Comparison of ENCODE assay signal across 10 cellular contexts in the genomic region with DNA sequence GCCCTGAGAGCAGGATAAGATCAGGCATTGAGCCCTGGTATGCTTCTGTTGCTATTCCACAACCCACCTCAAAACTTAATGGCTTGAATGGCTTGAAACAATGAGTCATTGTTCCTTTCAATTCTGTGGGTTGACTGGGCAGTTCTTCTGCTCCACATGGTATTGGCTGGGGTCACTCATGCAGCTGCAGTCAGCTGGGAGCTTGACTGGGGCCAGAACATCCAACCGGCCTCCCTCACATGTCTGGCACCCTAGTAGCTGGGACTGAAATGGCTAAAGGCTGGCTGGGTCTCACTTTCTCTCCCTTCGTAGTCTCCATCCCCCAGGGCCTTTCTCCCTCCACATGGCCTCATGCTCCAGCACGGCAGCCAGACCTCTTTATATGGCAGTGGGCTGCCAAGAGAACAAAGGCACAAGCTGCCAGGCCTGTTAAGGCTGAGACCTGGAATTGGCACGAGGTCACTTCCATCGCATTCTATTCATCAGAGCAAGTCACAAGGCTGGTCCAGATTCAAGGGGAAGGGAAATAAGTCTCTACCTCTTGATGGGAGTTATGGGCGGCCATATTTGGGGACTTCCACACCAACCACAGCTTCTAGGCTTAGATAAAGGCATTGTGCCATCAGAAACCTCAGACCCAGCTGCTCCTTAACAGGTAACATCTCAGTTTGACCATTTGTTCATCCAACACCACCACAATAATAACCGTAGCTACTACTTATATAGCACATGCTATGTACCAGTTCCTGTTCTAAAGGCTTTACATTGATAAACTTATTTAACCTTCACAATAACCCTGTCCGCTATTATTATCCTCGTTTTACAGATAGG.
DNase-seq lines count a peak whose midpoint lies in the region; ATAC-seq and TF ChIP-seq lines count a peak whose summit lies in the region.
"Had no signal": no experiment of that assay in that cellular context is flagged by ENCODE, and none has a peak within 500 bp of the region (broad histone marks: within the 10 kb centered on the region; RNA-seq: fewer than 3 reads in every experiment).

No MANE protein-coding gene starts in this region.

- H3K9me3 ChIP-seq in mammary epithelial cell (replicated peaks; ENCODE audit: insufficient read depth, low read length), result no peaks in the 10 kb centered on the region
- H3K9me3 ChIP-seq: esophagus squamous epithelium had no signal

- CTCF ChIA-PET in mammary epithelial cell (lab: Charles Lee; ENCODE audit: low non-redundant PET), result no interaction called here

- no TSS peak for BruUV-seq in mammary epithelial cell (replicated peaks; lab: Mats Ljungman, UMichigan)

- H3K4me2 ChIP-seq in mammary epithelial cell (ENCODE audit: insufficient read depth, low read depth, low read length), result no peak overlapping the region

- no peak overlapping the region for H3K9ac ChIP-seq in mammary epithelial cell (ENCODE audit: insufficient read depth, low read length)

- ATAC-seq in GM18868 (IDR thresholded peaks at IDR 0.05; ENCODE audit: unreplicated experiment), result peak; percentile 74
- ATAC-seq in HG03354 (IDR thresholded peaks at IDR 0.05; ENCODE audit: poor library complexity, severe bottlenecking, unreplicated experiment), result peak; percentile 66
- ATAC-seq: naive thymus-derived CD4-positive, alpha-beta T cell; T-cell had no signal

- intact Hi-C loops in mammary epithelial cell (cut with micrococcal nuclease), result no loop called here

- H3K27ac ChIP-seq in mammary epithelial cell (ENCODE audit: insufficient read depth, low read depth, low read length), result no peak overlapping the region

- in situ Hi-C loops in mammary epithelial cell (cut with MboI; ENCODE audit: low sequenced_read_pairs in 2 of 2), result no loop called here

- no peaks in the 10 kb centered on the region for H3K79me2 ChIP-seq in mammary epithelial cell (ENCODE audit: insufficient read depth, low read length)

- H3K27me3 ChIP-seq in mammary epithelial cell (ENCODE audit: insufficient read depth, low read length), result no peaks in the 10 kb centered on the region
- H3K27me3 ChIP-seq: esophagus squamous epithelium had no signal

- no peak overlapping the region for H2AFZ ChIP-seq in mammary epithelial cell (ENCODE audit: low read depth, low read length)

- no peaks in the 10 kb centered on the region for H3K4me1 ChIP-seq in mammary epithelial cell (ENCODE audit: insufficient read depth, low read length)

- H3K36me3 ChIP-seq in mammary epithelial cell (ENCODE audit: insufficient read depth, low read length), result no peaks in the 10 kb centered on the region
- H3K36me3 ChIP-seq: esophagus squamous epithelium had no signal

- dilution Hi-C loops in mammary epithelial cell (cut with HindIII; ENCODE audit: low sequenced_read_pairs), result no loop called here

- peak; percentile 52 for DNase-seq in mammary epithelial cell
- DNase-seq in pons (ENCODE audit: low spot score), result peak; percentile 83
- DNase-seq in activated T-cell treated with anti-CD3 and anti-CD28 coated beads, Interleukin-2, amount 50 U/mL, for 1 hour, result no peak
- DNase-seq in stimulated activated CD4-positive, alpha-beta T cell treated with anti-CD3 and anti-CD28 coated beads, Interleukin-1b, Interleukin-23, amount 100 ng/mL, for 48 hours, result no peak
- no peak for DNase-seq in NCI-H1417 treated with DMSO at 0.1 percent for 48 hours (lab: John Stamatoyannopoulos, UW)
- DNase-seq: esophagus squamous epithelium; naive thymus-derived CD4-positive, alpha-beta T cell; T-cell had no signal

- no peaks in the 10 kb centered on the region for H4K20me1 ChIP-seq in mammary epithelial cell (ENCODE audit: insufficient read depth, low read length)

- no peak for TF ChIP-seq CTCF in mammary epithelial cell (conservative IDR thresholded peaks at IDR 0.05 in 1 of 2, IDR thresholded peaks at IDR 0.05 in 1 of 2; ENCODE audit: extremely low read depth in 1 of 2, insufficient read depth in 1 of 2, low read depth in 1 of 2, low read length in 2 of 2)

- 37% methylated on average over 9 of the region's 9 CpGs for WGBS in mammary epithelial cell (ENCODE audit: low coverage, missing lambda C conversion rate)

- H3K4me3 ChIP-seq in mammary epithelial cell (replicated peaks in 1 of 3; ENCODE audit: insufficient read depth in 1 of 3, low read depth in 2 of 3, low read length in 3 of 3), result no peak overlapping the region
- H3K4me3 ChIP-seq: esophagus squamous epithelium had no signal

Comparison
In these comparisons a context has a peak if more than half of its experiments do, and no peak if none do; other contexts are left out.
1. DNase-seq: peak in mammary epithelial cell (single experiment) and pons (single experiment); none in activated T-cell treated with anti-CD3 and anti-CD28 coated beads, Interleukin-2, amount 50 U/mL, for 1 hour (single experiment), stimulated activated CD4-positive, alpha-beta T cell treated with anti-CD3 and anti-CD28 coated beads, Interleukin-1b, Interleukin-23, amount 100 ng/mL, for 48 hours (single experiment) and NCI-H1417 treated with DMSO at 0.1 percent for 48 hours (single experiment).